ENCODE assay signal across 21 cellular contexts in the genomic region with DNA sequence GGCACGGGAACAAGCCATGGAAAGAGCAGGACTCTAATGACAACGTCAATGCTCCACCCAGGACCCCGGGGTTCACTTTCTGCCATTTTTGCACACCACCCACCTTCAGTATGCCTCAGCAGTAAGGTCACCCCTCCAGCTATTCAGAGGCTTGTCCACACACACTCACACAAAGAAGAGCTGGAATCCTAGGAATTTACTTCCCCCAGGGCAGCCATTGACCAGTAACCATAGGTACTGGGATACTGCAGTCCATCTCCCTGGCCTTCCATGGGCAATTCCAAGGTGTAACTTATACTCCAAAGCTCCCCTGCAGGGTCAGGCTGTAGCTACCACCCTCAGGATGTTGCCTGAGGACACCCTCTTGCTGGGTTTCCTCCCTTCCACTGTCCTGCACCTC.
DNase-seq lines count a peak whose midpoint lies in the region; ATAC-seq and FAIRE-seq lines count a peak whose summit lies in the region.
"Had no signal": no experiment of that assay in that cellular context is flagged by ENCODE, and none has a peak within 500 bp of the region (broad histone marks: within the 10 kb centered on the region; RNA-seq: fewer than 3 reads in every experiment).

No MANE protein-coding gene starts in this region.

- H3K27ac Mint-ChIP-seq in activated CD4-positive, alpha-beta memory T cell treated with anti-CD3 and anti-CD28 coated beads for 36 hours: no peak overlapping the region

- CTCF ChIA-PET in activated CD4-positive, alpha-beta memory T cell treated with anti-CD3 and anti-CD28 coated beads for 36 hours (lab: Charles Lee): no interaction called here

- peak; percentile 85 for DNase-seq in ELF-1 (ENCODE audit: low read depth, low spot score)
- peak; percentile 32 for DNase-seq in HTR-8/SVneo (ENCODE audit: insufficient read length, low spot score)
- DNase-seq in astrocyte of the hippocampus (ENCODE audit: low read depth, low spot score): peak; percentile 19
- DNase-seq in kidney tubule cell (ENCODE audit: low spot score): peak; percentile 45
- no peak for DNase-seq in activated CD4-positive, alpha-beta memory T cell treated with anti-CD3 and anti-CD28 coated beads for 36 hours
- DNase-seq in glomerular visceral epithelial cell (ENCODE audit: extremely low spot score): no peak
- no peak for DNase-seq in stimulated activated CD4-positive, alpha-beta T cell treated with anti-CD3 and anti-CD28 coated beads, Interleukin-4, amount 100 ng/mL, for 4 hours
- DNase-seq: BE2C, DMS79, GM23248, Kasumi-1, MG63, NCI-H1436, NCI-H1930, NCI-H748 treated with DMSO at 0.1 percent for 48 hours, OCI-M1 had no signal

- H3K27me3 Mint-ChIP-seq in activated CD4-positive, alpha-beta memory T cell treated with anti-CD3 and anti-CD28 coated beads for 36 hours: peaks cover 9% of the 10 kb centered on the region

- intact Hi-C loops in activated CD4-positive, alpha-beta memory T cell treated with anti-CD3 and anti-CD28 coated beads for 36 hours (cut with micrococcal nuclease): no loop called here

- no peak for FAIRE-seq in HTR-8/SVneo (lab: Jason Lieb, UNC)
- FAIRE-seq: A549, GM12891, RCC 7860 had no signal

- H3K4me3 Mint-ChIP-seq in activated CD4-positive, alpha-beta memory T cell treated with anti-CD3 and anti-CD28 coated beads for 36 hours: no peak overlapping the region

- H3K9me3 Mint-ChIP-seq in activated CD4-positive, alpha-beta memory T cell treated with anti-CD3 and anti-CD28 coated beads for 36 hours: no peaks in the 10 kb centered on the region

- no peaks in the 10 kb centered on the region for H3K36me3 Mint-ChIP-seq in activated CD4-positive, alpha-beta memory T cell treated with anti-CD3 and anti-CD28 coated beads for 36 hours

- no peaks in the 10 kb centered on the region for H3K4me1 Mint-ChIP-seq in activated CD4-positive, alpha-beta memory T cell treated with anti-CD3 and anti-CD28 coated beads for 36 hours (ENCODE audit: low read depth)

- ATAC-seq in GM21723 (IDR thresholded peaks at IDR 0.05; ENCODE audit: unreplicated experiment): no peak
- ATAC-seq: A549, Right ventricle myocardium inferior had no signal

- POLR2A ChIA-PET in activated CD4-positive, alpha-beta memory T cell treated with anti-CD3 and anti-CD28 coated beads for 36 hours (lab: Charles Lee): no interaction called here

Comparison
In these comparisons a context has a peak if more than half of its experiments do, and no peak if none do; other contexts are left out.
1. DNase-seq: peak in ELF-1 (single experiment), HTR-8/SVneo (single experiment), astrocyte of the hippocampus (single experiment) and kidney tubule cell (single experiment); none in activated CD4-positive, alpha-beta memory T cell treated with anti-CD3 and anti-CD28 coated beads for 36 hours (single experiment), glomerular visceral epithelial cell (single experiment) and stimulated activated CD4-positive, alpha-beta T cell treated with anti-CD3 and anti-CD28 coated beads, Interleukin-4, amount 100 ng/mL, for 4 hours (0 of 2).